8 cellular contexts compared by ENCODE assay signal in the genomic region with DNA sequence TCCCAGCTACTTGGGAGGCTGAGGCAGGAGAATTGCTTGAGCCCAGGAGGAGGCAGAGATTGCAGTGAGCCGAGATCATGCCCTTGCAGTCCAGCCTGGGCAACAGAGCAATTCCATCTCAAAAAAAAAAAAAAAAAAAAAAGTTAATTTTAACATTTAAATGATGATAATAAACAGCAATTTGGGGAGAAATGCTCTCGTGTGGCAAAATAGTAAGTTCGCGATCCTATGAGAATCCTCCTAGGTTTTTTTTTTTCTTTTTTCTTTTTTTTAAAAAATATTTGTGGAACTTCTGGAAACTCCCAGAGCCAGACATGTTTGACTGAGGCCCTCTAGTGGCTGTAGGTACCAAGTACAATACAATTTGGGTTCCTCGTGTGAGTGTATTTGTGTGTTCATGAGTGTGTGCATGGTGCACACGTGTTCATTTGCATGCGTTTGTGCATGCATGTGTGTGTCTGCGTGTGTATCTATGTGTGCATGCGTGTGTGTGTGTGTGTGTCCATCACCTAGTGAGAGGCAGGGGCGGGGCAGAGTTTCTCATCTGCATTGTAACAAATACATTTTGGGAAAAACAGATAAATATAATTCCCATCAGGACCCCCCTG. TPM values are rescaled to one million over a fixed set of nuclear protein-coding genes. Genes with fewer than 3 reads are reported as not detected.
DNase-seq lines count a peak whose midpoint lies in the region; ATAC-seq and TF ChIP-seq lines count a peak whose summit lies in the region.

No MANE protein-coding gene starts in this region.

- TF ChIP-seq POLR2A in Peyer's patch (IDR thresholded peaks at IDR 0.05) = no peak

- no peak overlapping the region for H3K27ac ChIP-seq in Peyer's patch

- H3K4me1 ChIP-seq in Peyer's patch = peaks cover 0 to 5% (median 0%) of the 10 kb centered on the region in 4 donors

- TF ChIP-seq CTCF in Peyer's patch (IDR thresholded peaks at IDR 0.05) = peak; percentile 56 to 87 (median 80)

- no peaks in the 10 kb centered on the region for H3K9me3 ChIP-seq in Peyer's patch

- no peaks in the 10 kb centered on the region for H3K27me3 ChIP-seq in Peyer's patch

- H3K36me3 ChIP-seq in Peyer's patch = no peaks in the 10 kb centered on the region

- no peak for ATAC-seq in HG03025 (IDR thresholded peaks at IDR 0.05; ENCODE audit: low FRiP score, unreplicated experiment)

- DNase-seq in NCI-H2081 (lab: John Stamatoyannopoulos, UW) (peak; percentile 69 to 72), NCI-H2081 treated with DMSO at 0.1 percent for 48 hours (lab: John Stamatoyannopoulos, UW) (no peak), Peyer's patch (peak in 2 of 3 donors; percentile 38 to 65), astrocyte of the hippocampus (ENCODE audit: low read depth, low spot score) (peak; percentile 77), hippocampal formation (lab: John Stamatoyannopoulos, UW) (peak; percentile 20 to 51), smooth muscle cell of the brain vasculature (ENCODE audit: low read depth, low spot score) (peak; percentile 31)
- peak; percentile 67 for DNase-seq in Jurkat, Clone E6-1 (ENCODE audit: low read depth, low spot score)

- H3K4me3 ChIP-seq in Jurkat, Clone E6-1 (ENCODE audit: low read length) = no peak overlapping the region
- H3K4me3 ChIP-seq in Peyer's patch = no peak overlapping the region

RNA-seq across cellular contexts. Expression of a gene that starts 31.2 kb away (rescaled TPM):
- polyA plus RNA-seq in Jurkat, Clone E6-1 (2012; ENCODE audit: insufficient read depth, insufficient read length) = 0.33 TPM
- 1 to 10 TPM in 1 of 4 donors, under 1 TPM in 2, not detected in 1; 0.54 to 2.5 (median 0.85) TPM for total RNA-seq in Peyer's patch

RNA-seq across cellular contexts. Expression of a gene that starts 36.2 kb away (rescaled TPM):
- polyA plus RNA-seq in Jurkat, Clone E6-1 (2012; ENCODE audit: insufficient read depth, insufficient read length) = 140 TPM
- 10 to 100 TPM; 28.1 to 44.4 (median 44.0) TPM for total RNA-seq in Peyer's patch
